Comparison of ENCODE assay signal across 2 cellular contexts in genomic region chr1:245822997-245823396, GRCh38.
A peak's percentile ranks its signal among the peaks of the same experiment; 100 is the strongest.
TF ChIP-seq lines count a peak whose summit lies in the region.

No MANE protein-coding gene starts in this region.

TF ChIP-seq in IMR-90, 13 proteins besides CTCF, POLR2A, EP300 and RAD21 (continued from another document):
- 0 out of 2 replicates have a peak, but pooled peaks have one; percentile 36 for TF ChIP-seq FOS (IDR thresholded peaks at IDR 0.05; ENCODE audit: low read depth, low read length)
- TF ChIP-seq USF2 (IDR thresholded peaks at IDR 0.05; ENCODE audit: low read depth, low read length): 0 out of 2 replicates have a peak, but pooled peaks have one; percentile 5
- TF ChIP-seq MAFK (IDR thresholded peaks at IDR 0.05; ENCODE audit: low read depth, low read length): no peak
- no peak for TF ChIP-seq SMC3 (IDR thresholded peaks at IDR 0.05; ENCODE audit: low read depth, low read length)
- TF ChIP-seq MXI1 (IDR thresholded peaks at IDR 0.05; ENCODE audit: borderline replicate concordance, low read depth, low read length): 0 out of 2 replicates have a peak, but pooled peaks have one; percentile 12

TF ChIP-seq in GM12878, 131 proteins besides CTCF, POLR2A, EP300 and RAD21 (continued from another document):
- no peak for TF ChIP-seq E2F8 (IDR thresholded peaks at IDR 0.05; ENCODE audit: low read depth, partially characterized antibody)
- TF ChIP-seq BCL3 (IDR thresholded peaks at IDR 0.05; ENCODE audit: borderline replicate concordance, insufficient read depth, low read depth, low read length, poor library complexity, severe bottlenecking): peak; percentile 61
- TF ChIP-seq WRNIP1 (IDR thresholded peaks at IDR 0.05; ENCODE audit: borderline replicate concordance, low read depth, low read length): no peak
